17 cellular contexts compared by ENCODE assay signal in the genomic region with DNA sequence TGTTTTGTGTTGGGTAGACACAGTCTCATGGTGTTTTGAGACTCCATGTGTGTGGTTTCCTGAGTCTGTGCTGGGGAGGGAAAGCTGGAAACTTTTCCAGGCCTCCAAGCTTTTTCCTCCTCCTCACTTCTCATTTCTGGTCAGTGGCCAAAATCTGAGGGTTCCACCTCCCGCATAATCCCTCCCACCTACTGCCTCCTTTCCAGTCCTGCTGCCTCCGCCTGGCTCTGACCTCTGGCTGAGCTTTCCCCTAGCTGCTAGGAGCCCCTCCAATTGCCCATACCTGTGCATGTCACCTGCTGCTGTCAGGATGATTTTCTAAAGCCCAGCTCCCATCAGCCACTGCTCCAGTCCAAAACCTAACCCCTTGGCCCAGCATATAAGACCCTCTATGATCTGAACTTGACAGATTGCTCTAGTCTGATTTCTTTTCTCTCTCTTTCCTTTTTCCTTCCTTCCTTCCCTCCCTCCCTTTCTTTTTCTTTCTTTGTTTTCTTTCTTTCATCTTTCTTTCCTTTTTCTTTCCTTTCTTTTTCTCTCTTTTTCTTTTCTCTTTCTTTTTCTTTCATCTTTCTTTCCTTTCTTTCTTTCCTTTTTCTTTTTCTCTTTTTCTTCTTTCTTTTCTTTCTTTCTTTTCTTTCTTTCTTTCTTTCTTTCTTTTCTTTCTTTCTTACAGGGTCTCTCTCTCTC.
"Had no signal": no experiment of that assay in that cellular context is flagged by ENCODE, and none has a peak within 500 bp of the region (broad histone marks: within the 10 kb centered on the region; RNA-seq: fewer than 3 reads in every experiment).

No MANE protein-coding gene starts in this region.

- H3K36me3 Mint-ChIP-seq: activated CD8-positive, alpha-beta memory T cell treated with anti-CD3 and anti-CD28 coated beads, Interleukin-2, amount 10 ng/mL, durations not matched to agents 7 days and 5 days; activated naive CD4-positive, alpha-beta T cell treated with anti-CD3 and anti-CD28 coated beads, Interleukin-2, amount 50 U/mL, for 24 hours; stimulated activated memory B cell treated with anti-CD40 and anti-IgM and Interleukin-4, amounts not matched to agents 10 μg/mL and 1 μg/mL and 100 μg/mL, for 72 hours had no signal

- H3K27ac Mint-ChIP-seq: activated CD8-positive, alpha-beta memory T cell treated with anti-CD3 and anti-CD28 coated beads, Interleukin-2, amount 10 ng/mL, durations not matched to agents 7 days and 5 days; activated naive CD4-positive, alpha-beta T cell treated with anti-CD3 and anti-CD28 coated beads, Interleukin-2, amount 50 U/mL, for 24 hours; activated T-cell treated with anti-CD3 and anti-CD28 coated beads, Interleukin-2, amount 50 U/mL, for 24 hours; stimulated activated memory B cell treated with anti-CD40 and anti-IgM and Interleukin-4, amounts not matched to agents 10 μg/mL and 1 μg/mL and 100 μg/mL, for 72 hours had no signal

- ATAC-seq: activated CD8-positive, alpha-beta memory T cell treated with anti-CD3 and anti-CD28 coated beads, Interleukin-2, amount 10 ng/mL, durations not matched to agents 7 days and 5 days; body of pancreas; stimulated activated memory B cell treated with anti-CD40 and anti-IgM and Interleukin-4, amounts not matched to agents 10 μg/mL and 1 μg/mL and 100 μg/mL, for 72 hours had no signal

- H3K27ac ChIP-seq: body of pancreas, esophagus muscularis mucosa, pancreas, transverse colon had no signal

- H3K27me3 ChIP-seq: body of pancreas, dorsolateral prefrontal cortex, pancreas had no signal

- H3K36me3 ChIP-seq: esophagus muscularis mucosa, pancreas, transverse colon had no signal

- DNase-seq: activated CD4-positive, alpha-beta T cell treated with anti-CD3 and anti-CD28 coated beads, Interleukin-2, amount 50 U/mL, for 4 hours; activated CD8-positive, alpha-beta memory T cell treated with anti-CD3 and anti-CD28 coated beads, Interleukin-2, amount 10 ng/mL, durations not matched to agents 7 days and 5 days; activated effector memory CD4-positive, alpha-beta T cell treated with Interleukin-2 at 50 U/mL for 16 hours; activated T-cell treated with anti-CD3 and anti-CD28 coated beads, Interleukin-2, amount 50 U/mL, for 24 hours; amniotic stem cell; body of pancreas; head of caudate nucleus; retina; T-helper 2 cell; transverse colon had no signal

- H3K9me3 Mint-ChIP-seq: activated naive CD4-positive, alpha-beta T cell treated with anti-CD3 and anti-CD28 coated beads, Interleukin-2, amount 50 U/mL, for 24 hours; activated T-cell treated with anti-CD3 and anti-CD28 coated beads, Interleukin-2, amount 50 U/mL, for 24 hours; neural crest cell; stimulated activated memory B cell treated with anti-CD40 and anti-IgM and Interleukin-4, amounts not matched to agents 10 μg/mL and 1 μg/mL and 100 μg/mL, for 72 hours had no signal

- H3K4me1 Mint-ChIP-seq: activated CD8-positive, alpha-beta memory T cell treated with anti-CD3 and anti-CD28 coated beads, Interleukin-2, amount 10 ng/mL, durations not matched to agents 7 days and 5 days; activated naive CD4-positive, alpha-beta T cell treated with anti-CD3 and anti-CD28 coated beads, Interleukin-2, amount 50 U/mL, for 24 hours; stimulated activated memory B cell treated with anti-CD40 and anti-IgM and Interleukin-4, amounts not matched to agents 10 μg/mL and 1 μg/mL and 100 μg/mL, for 72 hours had no signal

- H3K9me3 ChIP-seq: body of pancreas, pancreas, transverse colon had no signal

- H3K4me3 Mint-ChIP-seq: activated CD8-positive, alpha-beta memory T cell treated with anti-CD3 and anti-CD28 coated beads, Interleukin-2, amount 10 ng/mL, durations not matched to agents 7 days and 5 days; activated naive CD4-positive, alpha-beta T cell treated with anti-CD3 and anti-CD28 coated beads, Interleukin-2, amount 50 U/mL, for 24 hours; activated T-cell treated with anti-CD3 and anti-CD28 coated beads, Interleukin-2, amount 50 U/mL, for 24 hours; neural crest cell; stimulated activated memory B cell treated with anti-CD40 and anti-IgM and Interleukin-4, amounts not matched to agents 10 μg/mL and 1 μg/mL and 100 μg/mL, for 72 hours had no signal

- H3K4me1 ChIP-seq: pancreas had no signal

- H3K4me3 ChIP-seq: body of pancreas, dorsolateral prefrontal cortex, esophagus muscularis mucosa, pancreas, smooth muscle cell, transverse colon had no signal
